In genomic region chr5:109693535-109694152, GRCh38 we compare ENCODE assay signal across 10 cellular contexts. TPM values are rescaled to one million over a fixed set of nuclear protein-coding genes. Genes with fewer than 3 reads are reported as not detected.
A peak's percentile ranks its signal among the peaks of the same experiment; 100 is the strongest.
DNase-seq lines count a peak whose midpoint lies in the region; ATAC-seq and TF ChIP-seq lines count a peak whose summit lies in the region.
"Had no signal": no experiment of that assay in that cellular context is flagged by ENCODE, and none has a peak within 500 bp of the region (broad histone marks: within the 10 kb centered on the region; RNA-seq: fewer than 3 reads in every experiment).

No MANE protein-coding gene starts in this region.

- no peak overlapping the region for H2AFZ ChIP-seq in IMR-90 (replicated peaks; ENCODE audit: low read length, poor library complexity)

- H4K91ac ChIP-seq in IMR-90 (ENCODE audit: insufficient read depth, low read depth, low read length): no peak overlapping the region

- H3K9me3 ChIP-seq in CD4-positive, alpha-beta T cell (ENCODE audit: control insufficient read depth, low read length): peaks cover under 1% of the 10 kb centered on the region
- H3K9me3 ChIP-seq in IMR-90 (ENCODE audit: control insufficient read depth, insufficient read depth, low read length): peaks cover 3% of the 10 kb centered on the region; the same call in 1 of the 2 replicates
- H3K9me3 ChIP-seq in naive thymus-derived CD4-positive, alpha-beta T cell (ENCODE audit: control insufficient read depth in 2 of 3, low read length in 3 of 3): peaks cover 0 to under 1% (median 0%) of the 10 kb centered on the region in 3 experiments

- H4K20me1 ChIP-seq in IMR-90 (ENCODE audit: insufficient read depth, low read length): peaks cover 26% of the 10 kb centered on the region

- H3K4ac ChIP-seq in IMR-90 (ENCODE audit: low read depth, low read length): peak overlapping the region; percentile 18; the same call in 1 of the 2 replicates

- peak overlapping the region; percentile 28; the same call in 1 of the 2 replicates for H3K4me2 ChIP-seq in IMR-90 (ENCODE audit: low read depth, low read length)

- H3K9me1 ChIP-seq in IMR-90 (ENCODE audit: insufficient read depth, low read length): peaks cover 8% of the 10 kb centered on the region

- no peak for TF ChIP-seq RAD21 in IMR-90 (IDR thresholded peaks at IDR 0.05; ENCODE audit: low read length)

- H2AK5ac ChIP-seq in IMR-90 (ENCODE audit: low read depth, low read length): no peak overlapping the region; the same call in 1 of the 2 replicates

- no peak for DNase-seq in CD4-positive, alpha-beta T cell
- DNase-seq in IMR-90 (peak; percentile 67), OCI-M1 (lab: John Stamatoyannopoulos, UW) (no peak), germinal center (ENCODE audit: low spot score) (no peak), GM10248 (ENCODE audit: extremely low spot score) (no peak), C1 segment of cervical spinal cord (lab: John Stamatoyannopoulos, UW) (no peak)
- no peak for DNase-seq in naive thymus-derived CD4-positive, alpha-beta T cell
- DNase-seq: activated CD4-positive, alpha-beta T cell treated with anti-CD3 and anti-CD28 coated beads, Interleukin-2, amount 10 ng/mL, durations not matched to agents 7 days and 5 days had no signal

- no peak overlapping the region for H2AK9ac ChIP-seq in IMR-90 (replicated peaks; ENCODE audit: low read depth, low read length, poor library complexity)

- no peaks in the 10 kb centered on the region for H3K27me3 Mint-ChIP-seq in CD4-positive, alpha-beta T cell
- H3K27me3 Mint-ChIP-seq in brain: no peaks in the 10 kb centered on the region
- no peaks in the 10 kb centered on the region for H3K27me3 Mint-ChIP-seq in naive thymus-derived CD4-positive, alpha-beta T cell
- H3K27me3 Mint-ChIP-seq: activated CD4-positive, alpha-beta T cell treated with anti-CD3 and anti-CD28 coated beads, Interleukin-2, amount 10 ng/mL, durations not matched to agents 7 days and 5 days had no signal

- in situ Hi-C loops in IMR-90 (cut with MboI; ENCODE audit: low sequenced_read_pairs): loop anchor here (25.0 kb wide), 1 partner anchor 919 kb away; no protein-coding TSS in a partner anchor

- H3K27me3 ChIP-seq in CD4-positive, alpha-beta T cell (ENCODE audit: control insufficient read depth, insufficient read depth, low read length): no peaks in the 10 kb centered on the region
- H3K27me3 ChIP-seq in IMR-90 (ENCODE audit: control insufficient read depth, insufficient read depth, low read length): no peaks in the 10 kb centered on the region
- H3K27me3 ChIP-seq in naive thymus-derived CD4-positive, alpha-beta T cell (ENCODE audit: control insufficient read depth in 2 of 2, insufficient read depth in 2 of 2, low read length in 2 of 2): no peaks in the 10 kb centered on the region

- peaks cover 11 to 51% of the 10 kb centered on the region in 2 experiments; a peak in 3 of 4 replicates for H3K79me1 ChIP-seq in IMR-90 (ENCODE audit: low read depth in 1 of 2, low read length in 2 of 2)

- no peak overlapping the region for H2BK120ac ChIP-seq in IMR-90 (ENCODE audit: low read depth, low read length)

- H3K36me3 ChIP-seq in IMR-90 (ENCODE audit: control insufficient read depth, insufficient read depth, low read length): no peaks in the 10 kb centered on the region; the same call in 1 of the 2 replicates
- peaks cover 0 to 11% (median 0%) of the 10 kb centered on the region in 3 experiments for H3K36me3 ChIP-seq in naive thymus-derived CD4-positive, alpha-beta T cell (ENCODE audit: control insufficient read depth in 2 of 3, insufficient read depth in 3 of 3, low read length in 3 of 3)

- BruUV-seq in IMR-90 (replicated peaks; lab: Mats Ljungman, UMichigan): no TSS peak

- no peak overlapping the region for H3K4me3 ChIP-seq in IMR-90 (ENCODE audit: insufficient read depth, low read depth, low read length)
- no peak overlapping the region for H3K4me3 ChIP-seq in naive thymus-derived CD4-positive, alpha-beta T cell (ENCODE audit: low read length)

- TF ChIP-seq POLR2A in IMR-90 (IDR thresholded peaks at IDR 0.05; ENCODE audit: low read depth, low read length): no peak

- H4K5ac ChIP-seq in IMR-90 (ENCODE audit: low read depth, low read length): no peak overlapping the region

- H4K8ac ChIP-seq in IMR-90 (ENCODE audit: low read depth in 2 of 2, low read length in 2 of 2): no peak overlapping the region

- H3K14ac ChIP-seq in IMR-90 (replicated peaks; ENCODE audit: low read depth, low read length): no peak overlapping the region

- WGBS in IMR-90 (ENCODE audit: extremely low coverage in 2 of 2, insufficient read length in 1 of 2), 2 experiments: no CpG with 5 or more reads among the region's 4 CpGs

- no peak overlapping the region for H2BK20ac ChIP-seq in IMR-90 (ENCODE audit: low read depth, low read length)

- no peak for TF ChIP-seq CTCF in CD4-positive, alpha-beta T cell (IDR thresholded peaks at IDR 0.05)
- no peak for TF ChIP-seq CTCF in IMR-90 (conservative IDR thresholded peaks at IDR 0.05; ENCODE audit: low read depth, low read length)
- no peak for TF ChIP-seq CTCF in brain (conservative IDR thresholded peaks at IDR 0.05)
- no peak for TF ChIP-seq CTCF in GM10248 (IDR thresholded peaks at IDR 0.05; ENCODE audit: control extremely low read depth, extremely low read depth, low read depth, missing control alignments)

- peak overlapping the region; percentile 59; the same call in 1 of the 2 replicates for H3K18ac ChIP-seq in IMR-90 (ENCODE audit: low read depth, low read length)

- no peak overlapping the region for H3K56ac ChIP-seq in IMR-90 (ENCODE audit: extremely low read depth, insufficient read depth, low read length)

- H3K9me3 Mint-ChIP-seq in CD4-positive, alpha-beta T cell: no peaks in the 10 kb centered on the region
- H3K9me3 Mint-ChIP-seq in brain: peaks cover 0 to 4% (median 3%) of the 10 kb centered on the region in 5 experiments
- H3K9me3 Mint-ChIP-seq in naive thymus-derived CD4-positive, alpha-beta T cell: no peaks in the 10 kb centered on the region

- peaks cover 78% of the 10 kb centered on the region for H3K4me1 Mint-ChIP-seq in CD4-positive, alpha-beta T cell (ENCODE audit: low read depth)
- peaks cover 69% of the 10 kb centered on the region for H3K4me1 Mint-ChIP-seq in brain
- peaks cover 44 to 80% (median 76%) of the 10 kb centered on the region in 7 donors for H3K4me1 Mint-ChIP-seq in naive thymus-derived CD4-positive, alpha-beta T cell

- no peak overlapping the region for H3K27ac Mint-ChIP-seq in CD4-positive, alpha-beta T cell
- peak overlapping the region in 2 of 5 experiments; percentile 74 to 96 for H3K27ac Mint-ChIP-seq in brain
- peak overlapping the region in 7 of 9 donors; percentile 16 to 90 (median 52) for H3K27ac Mint-ChIP-seq in naive thymus-derived CD4-positive, alpha-beta T cell

- no peak overlapping the region for H3K9ac ChIP-seq in IMR-90 (ENCODE audit: low read depth, low read length)

- intact Hi-C loops in CD4-positive, alpha-beta T cell (cut with DNase I, micrococcal nuclease): loop anchor here (5.0 to 10.0 kb wide), 6 partner anchors 84 to 1401 kb away; partner anchors contain the start of genes FBXL17 (in 1 of the 2), FER (in 1 of the 2) and WDR36 (in 1 of the 2)
- intact Hi-C loops in IMR-90 (cut with micrococcal nuclease): loop anchor here (5.0 kb wide), 3 partner anchors 134 to 934 kb away; no protein-coding TSS in a partner anchor
- intact Hi-C loops in naive thymus-derived CD4-positive, alpha-beta T cell (cut with micrococcal nuclease): loop anchor here (5.0 to 10.0 kb wide), 7 partner anchors 34 to 1539 kb away; partner anchors contain the start of gene CAMK4 (in 1 of the 2)

- peaks cover 18% of the 10 kb centered on the region for H3K4me1 ChIP-seq in IMR-90 (ENCODE audit: control insufficient read depth, insufficient read depth, low read length)
- H3K4me1 ChIP-seq in naive thymus-derived CD4-positive, alpha-beta T cell (ENCODE audit: control insufficient read depth in 2 of 2, insufficient read depth in 2 of 2, low read length in 2 of 2): peaks cover 47 to 50% of the 10 kb centered on the region in 2 donors

- no peak for ATAC-seq in CD4-positive, alpha-beta T cell (ENCODE audit: poor library complexity)
- ATAC-seq in IMR-90 (ENCODE audit: low read depth): no peak
- ATAC-seq in naive thymus-derived CD4-positive, alpha-beta T cell: no peak
- ATAC-seq: left lobe of liver had no signal

- dilution Hi-C loops in IMR-90 (cut with HindIII; ENCODE audit: low sequenced_read_pairs, unreplicated experiment): no loop called here

- no peak overlapping the region for H3K27ac ChIP-seq in CD4-positive, alpha-beta T cell (ENCODE audit: low read depth, low read length)
- H3K27ac ChIP-seq in IMR-90 (ENCODE audit: insufficient read depth, low read length): peak overlapping the region; percentile 37; the same call in 1 of the 2 replicates
- peak overlapping the region; percentile 18 for H3K27ac ChIP-seq in naive thymus-derived CD4-positive, alpha-beta T cell (ENCODE audit: low read depth, low read length)

- POLR2A ChIA-PET in CD4-positive, alpha-beta T cell (lab: Charles Lee): interaction anchor here (0.8 kb wide), 2 partner anchors 13 to 228 kb away, joined by 3 to 4 read pairs; no protein-coding TSS in a partner anchor
- POLR2A ChIA-PET in IMR-90 (lab: Charles Lee; ENCODE audit: unreplicated experiment) (no interaction called here), GM10248 (lab: Yijun Ruan, JAX) (no interaction called here)
- POLR2A ChIA-PET in naive thymus-derived CD4-positive, alpha-beta T cell (lab: Charles Lee): interaction anchor here (0.7 to 1.1 kb wide), 2 partner anchors 76 to 1814 kb away, joined by 4 to 7 read pairs; no protein-coding TSS in a partner anchor

- no peak overlapping the region for H2BK15ac ChIP-seq in IMR-90 (ENCODE audit: low read depth, low read length)

- peak overlapping the region; percentile 29 for H2BK5ac ChIP-seq in IMR-90 (ENCODE audit: low read depth, low read length, poor library complexity, severe bottlenecking)

- H3K36me3 Mint-ChIP-seq in CD4-positive, alpha-beta T cell (ENCODE audit: low read depth): peaks cover 24% of the 10 kb centered on the region
- peaks cover 18% of the 10 kb centered on the region for H3K36me3 Mint-ChIP-seq in brain
- peaks cover 0 to 19% (median 5%) of the 10 kb centered on the region in 5 donors for H3K36me3 Mint-ChIP-seq in naive thymus-derived CD4-positive, alpha-beta T cell

- H3K4me3 Mint-ChIP-seq in CD4-positive, alpha-beta T cell: peak overlapping the region; percentile 91
- H3K4me3 Mint-ChIP-seq in brain: peak overlapping the region; percentile 10 to 97 (median 43)
- peak overlapping the region; percentile 87 to 96 (median 94) for H3K4me3 Mint-ChIP-seq in naive thymus-derived CD4-positive, alpha-beta T cell

- CTCF ChIA-PET in CD4-positive, alpha-beta T cell (lab: Charles Lee): no interaction called here
- CTCF ChIA-PET in IMR-90 (lab: Yijun Ruan, JAX) (interaction anchor here (0.6 to 0.9 kb wide), 2 partner anchors 11 to 25 kb away, joined by 3 to 4 read pairs; no protein-coding TSS in a partner anchor), GM10248 (lab: Yijun Ruan, JAX) (interaction anchor here (1.3 to 2.8 kb wide), 2 partner anchors 11 to 12 kb away, joined by 3 to 10 read pairs; no protein-coding TSS in a partner anchor)
- CTCF ChIA-PET in naive thymus-derived CD4-positive, alpha-beta T cell (lab: Charles Lee): interaction anchor here (0.7 to 1.2 kb wide), 2 partner anchors 8 to 221 kb away, joined by 3 to 5 read pairs; no protein-coding TSS in a partner anchor

- H3K23ac ChIP-seq in IMR-90 (ENCODE audit: low read depth, low read length): 0 out of 2 replicates have a peak overlapping the region, but pooled peaks have one; percentile 42

RNA-seq across cellular contexts. Expression of gene MAN2A1, which starts 3.9 kb away (rescaled TPM):
- total RNA-seq in CD4-positive, alpha-beta T cell: 10 to 100 TPM; 50.6 to 52.7 TPM
- total RNA-seq in IMR-90 (2012; rRNA removed): 29.6 and 46.4 TPM in 2 replicates
- polyA plus RNA-seq in IMR-90 (2012; rRNA removed) (14.1 and 16.4 TPM in 2 replicates), brain (ENCODE audit: insufficient read depth, low read depth, low replicate concordance) (4.8 TPM)
- 3.6 and 6.5 TPM in 2 replicates for polyA plus RNA-seq in IMR-90 (2012; cell fraction: cytosol; rRNA removed)
- 2.6 and 17.5 TPM in 2 replicates for polyA plus RNA-seq in IMR-90 (2012; cell fraction: nucleus; rRNA removed; ENCODE audit: low replicate concordance)
- total RNA-seq in naive thymus-derived CD4-positive, alpha-beta T cell: 100 to 1,000 TPM in 1 of 5 experiments, 10 to 100 TPM in 4; 36.2 to 107 (median 68.6) TPM
- polyA plus RNA-seq in naive thymus-derived CD4-positive, alpha-beta T cell: 10 to 100 TPM; 24.9 to 26.7 TPM

Comparison
In these comparisons a context has a peak if more than half of its experiments do, and no peak if none do; other contexts are left out.
1. H3K4me3 Mint-ChIP-seq: peak in every context shown above with its lines; median percentile 94 in naive thymus-derived CD4-positive, alpha-beta T cell; 91 in CD4-positive, alpha-beta T cell; 43 in brain.
2. POLR2A ChIA-PET loops: an anchor here in CD4-positive, alpha-beta T cell (0.8 kb wide) and naive thymus-derived CD4-positive, alpha-beta T cell (0.7 to 1.1 kb wide); none called in IMR-90 and GM10248.